In genomic region chr15:70815011-70815410, GRCh38 we compare ENCODE assay signal across 2 cellular contexts. TPM values are rescaled to one million over a fixed set of nuclear protein-coding genes. Genes with fewer than 3 reads are reported as not detected.
"Had no signal": no experiment of that assay in that cellular context is flagged by ENCODE, and none has a peak within 500 bp of the region (broad histone marks: within the 10 kb centered on the region; RNA-seq: fewer than 3 reads in every experiment).

No MANE protein-coding gene starts in this region.

RNA-seq across cellular contexts. Expression of gene LARP6, which starts 38.9 kb away (rescaled TPM):
- total RNA-seq: natural killer cell; natural killer cell treated with Interleukin-12 subunit alpha and Interleukin-12 subunit beta and Interleukin-15 and Interleukin-18, amount 100 ng/mL, for 72 hours had no signal
